Comparison of ENCODE assay signal across 1 cellular context in genomic region chr2:36597532-36598377, GRCh38.
A peak's percentile ranks its signal among the peaks of the same experiment; 100 is the strongest.
TF ChIP-seq lines count a peak whose summit lies in the region.

Gene FEZ2 (minus strand): TSS chr2:36598168. CDS start chr2:36598142, 26 bp downstream.

TF ChIP-seq in HepG2, 621 proteins besides CTCF, POLR2A, EP300 and RAD21 (continued from another document and continues in another):
- TF ChIP-seq MNT (IDR thresholded peaks at IDR 0.05) = no peak
- TF ChIP-seq ZNF138 (CRISPR knock-in tag; IDR thresholded peaks at IDR 0.05; ENCODE audit: low read depth) = peak; percentile 53; the same call in 1 of the 2 replicates
- peak; percentile 79; the same call in 1 of the 2 replicates for TF ChIP-seq ZSCAN21 (CRISPR knock-in tag; IDR thresholded peaks at IDR 0.05; ENCODE audit: borderline replicate concordance)
- no peak for TF ChIP-seq KDM4B (CRISPR knock-in tag; IDR thresholded peaks at IDR 0.05)
- TF ChIP-seq BRD4 (CRISPR knock-in tag; IDR thresholded peaks at IDR 0.05) = 0 out of 2 replicates have a peak, but pooled peaks have one; percentile 56
- no peak for TF ChIP-seq AGO1 (IDR thresholded peaks at IDR 0.05; ENCODE audit: low read depth, low read length, poor library complexity, severe bottlenecking)
- TF ChIP-seq ZNF235 (CRISPR knock-in tag; IDR thresholded peaks at IDR 0.05; ENCODE audit: borderline replicate concordance) = peak; percentile 67; the same call in 1 of the 2 replicates
- no peak; the same call in 1 of the 2 replicates for TF ChIP-seq ZNF616 (CRISPR knock-in tag; IDR thresholded peaks at IDR 0.05; ENCODE audit: low read depth)
- no peak for TF ChIP-seq FIP1L1 (IDR thresholded peaks at IDR 0.05; ENCODE audit: borderline replicate concordance, insufficient read depth, low read depth, low read length)
- TF ChIP-seq KMT2B (CRISPR knock-in tag; IDR thresholded peaks at IDR 0.05) = peak; percentile 39; the same call in 1 of the 2 replicates
- TF ChIP-seq HNF4G (IDR thresholded peaks at IDR 0.05; ENCODE audit: borderline replicate concordance, low read depth, low read length) = no peak
- no peak for TF ChIP-seq HNF4G (CRISPR knock-in tag; IDR thresholded peaks at IDR 0.05; ENCODE audit: borderline replicate concordance, low read depth)
- no peak for TF ChIP-seq NFRKB (IDR thresholded peaks at IDR 0.05)
- no peak for TF ChIP-seq SUZ12 (IDR thresholded peaks at IDR 0.05; ENCODE audit: low read depth, low read length)
- no peak for TF ChIP-seq RFXANK (CRISPR knock-in tag; IDR thresholded peaks at IDR 0.05)
- TF ChIP-seq GATAD1 (CRISPR knock-in tag; IDR thresholded peaks at IDR 0.05) = peak; percentile 39; the same call in 1 of the 2 replicates
- TF ChIP-seq ZNF703 (CRISPR knock-in tag; IDR thresholded peaks at IDR 0.05; ENCODE audit: borderline replicate concordance) = no peak
- TF ChIP-seq HIVEP1 (CRISPR knock-in tag; IDR thresholded peaks at IDR 0.05) = peak; percentile 86
- no peak for TF ChIP-seq DMTF1 (CRISPR knock-in tag; IDR thresholded peaks at IDR 0.05)
- TF ChIP-seq JUN (CRISPR knock-in tag; IDR thresholded peaks at IDR 0.05) = no peak
- TF ChIP-seq ATRX (CRISPR knock-in tag; IDR thresholded peaks at IDR 0.05; ENCODE audit: borderline replicate concordance) = no peak
- no peak for TF ChIP-seq MLXIP (CRISPR knock-in tag; IDR thresholded peaks at IDR 0.05; ENCODE audit: borderline replicate concordance)
- TF ChIP-seq HDAC1 (CRISPR knock-in tag; IDR thresholded peaks at IDR 0.05) = peak; percentile 71
- peak; percentile 35; the same call in 1 of the 2 replicates for TF ChIP-seq GATA4 (IDR thresholded peaks at IDR 0.05; ENCODE audit: borderline replicate concordance, low read depth)
- peak; percentile 72; the same call in 1 of the 2 replicates for TF ChIP-seq MEIS1 (CRISPR knock-in tag; IDR thresholded peaks at IDR 0.05; ENCODE audit: borderline replicate concordance)
- no peak for TF ChIP-seq SMYD3 (CRISPR knock-in tag; IDR thresholded peaks at IDR 0.05)
- TF ChIP-seq ZNF280B (CRISPR knock-in tag; IDR thresholded peaks at IDR 0.05; ENCODE audit: borderline replicate concordance) = no peak; the same call in 1 of the 2 replicates
- TF ChIP-seq ZNF275 (CRISPR knock-in tag; IDR thresholded peaks at IDR 0.05; ENCODE audit: borderline replicate concordance) = no peak
- TF ChIP-seq TARDBP (CRISPR knock-in tag; IDR thresholded peaks at IDR 0.05) = peak; percentile 48; the same call in 1 of the 2 replicates
- peak; percentile 61 for TF ChIP-seq HOXA3 (CRISPR knock-in tag; IDR thresholded peaks at IDR 0.05)
- TF ChIP-seq ZNF562 (CRISPR knock-in tag; IDR thresholded peaks at IDR 0.05; ENCODE audit: borderline replicate concordance) = no peak
- TF ChIP-seq ZNF432 (CRISPR knock-in tag; IDR thresholded peaks at IDR 0.05; ENCODE audit: borderline replicate concordance) = no peak
- TF ChIP-seq ZZZ3 (CRISPR knock-in tag; IDR thresholded peaks at IDR 0.05; ENCODE audit: borderline replicate concordance) = peak; percentile 67; the same call in 1 of the 2 replicates
- TF ChIP-seq ZNF143 (CRISPR knock-in tag; IDR thresholded peaks at IDR 0.05) = peak; percentile 65
- TF ChIP-seq MXI1 (IDR thresholded peaks at IDR 0.05; ENCODE audit: borderline replicate concordance, low read depth, low read length) = peak; percentile 45; the same call in 1 of the 3 replicates
- no peak for TF ChIP-seq ZNF850 (CRISPR knock-in tag; conservative IDR thresholded peaks at IDR 0.05)
- 0 out of 2 replicates have a peak, but pooled peaks have one; percentile 58 for TF ChIP-seq ZNF142 (CRISPR knock-in tag; IDR thresholded peaks at IDR 0.05)
- no peak for TF ChIP-seq TP53 (CRISPR knock-in tag; conservative IDR thresholded peaks at IDR 0.05)
- peak; percentile 93 for TF ChIP-seq ZFY (CRISPR knock-in tag; IDR thresholded peaks at IDR 0.05)
- no peak for TF ChIP-seq SIN3B (IDR thresholded peaks at IDR 0.05; ENCODE audit: low read length)
- no peak for TF ChIP-seq SATB2 (CRISPR knock-in tag; IDR thresholded peaks at IDR 0.05)
- TF ChIP-seq MAFK (conservative IDR thresholded peaks at IDR 0.05 in 1 of 2, IDR thresholded peaks at IDR 0.05 in 1 of 2; ENCODE audit: low read length in 2 of 2) = no peak
- TF ChIP-seq SNAPC2 (CRISPR knock-in tag; IDR thresholded peaks at IDR 0.05) = peak; percentile 70; the same call in 1 of the 2 replicates
- TF ChIP-seq ZBTB33 (CRISPR knock-in tag; IDR thresholded peaks at IDR 0.05) = no peak
- no peak for TF ChIP-seq CREB3 (CRISPR knock-in tag; IDR thresholded peaks at IDR 0.05)
- peak; percentile 99 for TF ChIP-seq ZKSCAN8 (CRISPR knock-in tag; IDR thresholded peaks at IDR 0.05; ENCODE audit: borderline replicate concordance)
- 0 out of 2 replicates have a peak, but pooled peaks have one; percentile 27 for TF ChIP-seq MAZ (IDR thresholded peaks at IDR 0.05; ENCODE audit: borderline replicate concordance, low read depth, low read length)
- peak; percentile 70 for TF ChIP-seq MAZ (CRISPR knock-in tag; IDR thresholded peaks at IDR 0.05; ENCODE audit: low read depth)
